Comparison of ENCODE assay signal across 11 cellular contexts in the genomic region with DNA sequence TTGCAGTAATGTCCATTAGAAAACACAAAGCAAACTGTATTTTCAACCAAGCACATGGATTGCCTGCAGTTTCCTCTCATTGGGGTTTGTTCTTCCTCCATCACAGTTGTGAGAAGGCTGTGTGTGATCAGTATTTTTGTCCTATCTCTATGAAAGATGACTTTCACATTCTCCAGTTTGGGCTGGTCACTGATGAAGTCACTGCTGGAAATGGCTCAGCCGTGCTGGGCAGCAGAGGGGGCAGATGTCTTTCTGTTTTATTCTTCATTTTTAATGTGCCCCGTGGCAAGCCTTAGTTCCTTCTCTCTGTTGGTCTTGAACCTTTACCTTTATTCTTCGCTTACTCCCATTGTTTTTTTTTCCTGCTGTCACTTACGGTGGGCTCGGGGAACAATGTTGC.
A peak's percentile ranks its signal among the peaks of the same experiment; 100 is the strongest.
DNase-seq lines count a peak whose midpoint lies in the region; ATAC-seq lines count a peak whose summit lies in the region.
"Had no signal": no experiment of that assay in that cellular context is flagged by ENCODE, and none has a peak within 500 bp of the region (broad histone marks: within the 10 kb centered on the region; RNA-seq: fewer than 3 reads in every experiment).

No MANE protein-coding gene starts in this region.

- DNase-seq in DMS153 (lab: John Stamatoyannopoulos, UW) (peak; percentile 38), DMS153 treated with DMSO at 0.1 percent for 48 hours (lab: John Stamatoyannopoulos, UW; ENCODE audit: unreplicated experiment) (no peak), caudate nucleus (lab: John Stamatoyannopoulos, UW) (peak in 37 of 61 donors; percentile 9 to 82 (median 56)), left lobe of liver (ENCODE audit: low spot score) (no peak), T1000 (lab: John Stamatoyannopoulos, UW) (no peak), NCI-H524 treated with DMSO at 0.1 percent for 48 hours (lab: John Stamatoyannopoulos, UW) (no peak)
- DNase-seq: NK-92 treated with Interleukin-12 subunit alpha and Interleukin-12 subunit beta, amount 100 ng/mL, for 24 hours; stimulated activated CD4-positive, alpha-beta T cell treated with anti-CD3 and anti-CD28 coated beads, Interleukin-1b, Interleukin-23, amount 100 ng/mL, for 48 hours had no signal

- ATAC-seq in left lobe of liver (peak; percentile 20), HG03280 (IDR thresholded peaks at IDR 0.05; ENCODE audit: unreplicated experiment) (no peak)

- H3K27ac ChIP-seq in caudate nucleus (ENCODE audit: low read depth, low read length): peak overlapping the region; percentile 91
- peak overlapping the region; percentile 91 for H3K27ac ChIP-seq in temporal lobe (ENCODE audit: low read depth, low read length)
- H3K27ac ChIP-seq: 22Rv1 had no signal

Comparison
In these comparisons a context has a peak if more than half of its experiments do, and no peak if none do; other contexts are left out.
1. DNase-seq: peak in DMS153 (single experiment) and caudate nucleus (37 of 61); none in DMS153 treated with DMSO at 0.1 percent for 48 hours (single experiment), left lobe of liver (single experiment), T1000 (single experiment) and NCI-H524 treated with DMSO at 0.1 percent for 48 hours (single experiment).